30 cellular contexts compared by ENCODE assay signal in the genomic region with DNA sequence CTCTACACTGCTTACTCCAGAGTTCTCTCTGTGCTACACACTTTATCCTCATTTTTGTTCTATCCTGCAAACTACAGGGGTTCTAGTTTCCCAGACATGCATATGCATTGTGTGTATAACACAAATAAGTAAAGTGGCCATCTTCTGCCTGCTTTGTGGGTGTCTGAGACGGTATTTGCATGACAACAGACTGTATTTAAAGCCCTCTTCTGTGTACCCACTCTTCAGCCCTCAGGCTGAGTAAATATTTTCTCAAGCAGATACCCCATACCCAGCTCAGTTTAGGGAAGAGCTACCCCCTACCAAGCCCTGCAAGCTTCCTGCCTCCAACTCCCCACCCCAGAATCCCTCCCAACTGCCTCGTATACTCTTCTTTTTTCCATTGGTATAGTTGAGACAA. TPM values are rescaled to one million over a fixed set of nuclear protein-coding genes. Genes with fewer than 3 reads are reported as not detected.
"Had no signal": no experiment of that assay in that cellular context is flagged by ENCODE, and none has a peak within 500 bp of the region (broad histone marks: within the 10 kb centered on the region; RNA-seq: fewer than 3 reads in every experiment).

No MANE protein-coding gene starts in this region.

- H3K27me3 Mint-ChIP-seq: naive thymus-derived CD4-positive, alpha-beta T cell; natural killer cell treated with Interleukin-12 subunit alpha and Interleukin-12 subunit beta and Interleukin-15 and Interleukin-18, amount 100 ng/mL, for 72 hours; stimulated activated memory B cell treated with anti-CD40 and anti-IgM and Interleukin-4, amounts not matched to agents 10 μg/mL and 1 μg/mL and 100 μg/mL, for 72 hours; stimulated activated naive CD8-positive, alpha-beta T cell treated with anti-CD3 and anti-CD28 coated beads, Interleukin-15, amount 100 ng/mL, for 72 hours had no signal

- H3K27ac Mint-ChIP-seq: naive thymus-derived CD4-positive, alpha-beta T cell; natural killer cell treated with Interleukin-12 subunit alpha and Interleukin-12 subunit beta and Interleukin-15 and Interleukin-18, amount 100 ng/mL, for 72 hours; progenitor cell of endocrine pancreas; stimulated activated memory B cell treated with anti-CD40 and anti-IgM and Interleukin-4, amounts not matched to agents 10 μg/mL and 1 μg/mL and 100 μg/mL, for 72 hours; stimulated activated naive CD8-positive, alpha-beta T cell treated with anti-CD3 and anti-CD28 coated beads, Interleukin-15, amount 100 ng/mL, for 72 hours; type B pancreatic cell had no signal

- DNase-seq: islet precursor cell; left ventricle myocardium inferior; midbrain; mucosa of descending colon; naive thymus-derived CD4-positive, alpha-beta T cell; ovary; right lobe of liver; stimulated activated CD4-positive, alpha-beta T cell treated with anti-CD3 and anti-CD28 coated beads, Interleukin-1b, Interleukin-23, amount 100 ng/mL, for 48 hours; stimulated activated CD4-positive, alpha-beta T cell treated with anti-CD3 and anti-CD28 coated beads, Interleukin-2, amount 100 ng/mL, for 48 hours; stimulated activated CD4-positive, alpha-beta T cell treated with anti-CD3 and anti-CD28 coated beads, Interleukin-4, amount 100 ng/mL, for 4 hours; stimulated activated CD8-positive, alpha-beta memory T cell treated with anti-CD3 and anti-CD28 coated beads, Interleukin-4, amount 100 ng/mL, for 48 hours; stimulated activated naive CD4-positive, alpha-beta T cell treated with Interleukin-2 at 50 U/mL for 16 hours; stimulated activated naive CD8-positive, alpha-beta T cell treated with anti-CD3 and anti-CD28 coated beads, Interleukin-15, amount 100 ng/mL, for 72 hours; substantia nigra; uterus had no signal

- H3K4me1 Mint-ChIP-seq: naive thymus-derived CD4-positive, alpha-beta T cell; stimulated activated memory B cell treated with anti-CD40 and anti-IgM and Interleukin-4, amounts not matched to agents 10 μg/mL and 1 μg/mL and 100 μg/mL, for 72 hours; stimulated activated naive CD8-positive, alpha-beta T cell treated with anti-CD3 and anti-CD28 coated beads, Interleukin-15, amount 100 ng/mL, for 72 hours had no signal

- H3K36me3 Mint-ChIP-seq: naive thymus-derived CD4-positive, alpha-beta T cell; natural killer cell treated with Interleukin-12 subunit alpha and Interleukin-12 subunit beta and Interleukin-15 and Interleukin-18, amount 100 ng/mL, for 72 hours; stimulated activated memory B cell treated with anti-CD40 and anti-IgM and Interleukin-4, amounts not matched to agents 10 μg/mL and 1 μg/mL and 100 μg/mL, for 72 hours; type B pancreatic cell had no signal

- ATAC-seq: mucosa of descending colon; naive thymus-derived CD4-positive, alpha-beta T cell; natural killer cell treated with Interleukin-12 subunit alpha and Interleukin-12 subunit beta and Interleukin-15 and Interleukin-18, amount 100 ng/mL, for 72 hours; right lobe of liver; stimulated activated memory B cell treated with anti-CD40 and anti-IgM and Interleukin-4, amounts not matched to agents 10 μg/mL and 1 μg/mL and 100 μg/mL, for 72 hours; stimulated activated naive CD8-positive, alpha-beta T cell treated with anti-CD3 and anti-CD28 coated beads, Interleukin-15, amount 100 ng/mL, for 72 hours had no signal

- H3K4me3 Mint-ChIP-seq: naive thymus-derived CD4-positive, alpha-beta T cell; natural killer cell treated with Interleukin-12 subunit alpha and Interleukin-12 subunit beta and Interleukin-15 and Interleukin-18, amount 100 ng/mL, for 72 hours; stimulated activated memory B cell treated with anti-CD40 and anti-IgM and Interleukin-4, amounts not matched to agents 10 μg/mL and 1 μg/mL and 100 μg/mL, for 72 hours; stimulated activated naive CD8-positive, alpha-beta T cell treated with anti-CD3 and anti-CD28 coated beads, Interleukin-15, amount 100 ng/mL, for 72 hours; type B pancreatic cell had no signal

RNA-seq across cellular contexts. Expression of gene SYNPR, which starts 31.7 kb away (rescaled TPM):
- total RNA-seq: kidney epithelial cell; lower leg skin; mesenteric fat pad; mucosa of descending colon; myocyte; naive thymus-derived CD4-positive, alpha-beta T cell; natural killer cell treated with Interleukin-12 subunit alpha and Interleukin-12 subunit beta and Interleukin-15 and Interleukin-18, amount 100 ng/mL, for 72 hours; omental fat pad; ovary; pulmonary artery endothelial cell; renal cortical epithelial cell; right lobe of liver; skeletal muscle tissue; smooth muscle cell; tibial nerve; ureter had no signal
